Comparison of ENCODE assay signal across 8 cellular contexts in the genomic region with DNA sequence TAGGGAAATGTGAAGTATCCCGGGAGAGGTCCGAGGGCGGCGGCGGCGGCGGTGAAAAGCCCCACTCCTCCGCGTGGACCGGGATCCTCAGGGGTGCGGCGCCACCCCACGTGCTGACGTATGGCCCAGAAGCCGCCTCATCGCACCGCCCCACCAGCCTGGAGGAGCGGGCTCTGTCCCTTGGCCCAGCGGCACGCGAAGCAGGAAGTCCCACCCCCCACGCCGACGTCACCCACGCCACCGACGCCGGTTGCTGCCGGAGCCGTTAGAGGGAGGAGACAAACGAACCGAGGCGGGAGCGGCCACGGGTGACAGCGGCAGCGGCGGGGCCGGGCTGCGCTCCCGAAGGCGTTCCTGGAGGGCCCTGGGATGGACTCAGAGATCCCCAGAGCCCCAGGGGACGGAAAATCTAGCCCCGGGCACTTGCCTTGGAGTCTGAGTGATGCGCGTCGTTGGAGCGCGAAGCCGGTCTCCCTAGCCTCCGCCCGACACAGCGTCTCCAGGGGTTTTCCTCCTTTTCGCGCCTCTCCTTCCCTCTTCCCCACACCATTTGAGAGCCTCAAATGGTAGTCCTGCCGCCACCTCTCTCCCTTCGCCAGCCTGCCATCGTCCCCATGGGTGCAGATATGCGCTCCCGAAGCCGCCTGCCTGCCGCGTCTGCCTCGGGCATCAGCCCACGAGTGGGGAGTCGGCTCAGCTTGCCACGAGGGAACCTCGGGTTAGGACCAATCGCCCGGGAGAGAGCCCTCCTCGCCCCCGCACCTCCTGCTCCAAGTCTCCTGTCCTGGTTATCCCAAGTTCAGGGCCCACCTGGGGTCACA. TPM values are rescaled to one million over a fixed set of nuclear protein-coding genes. Genes with fewer than 3 reads are reported as not detected.
DNase-seq lines count a peak whose midpoint lies in the region; ATAC-seq and TF ChIP-seq lines count a peak whose summit lies in the region.

Gene CEP83, minus strand, starts transcription at position 95 of the 821 bp plus-strand sequence. CDS start 47,377 bp downstream, outside the sequence.

- peak within 1 kb of the TSS; percentile 97 for H3K4me3 Mint-ChIP-seq in dendritic cell treated with granulocyte-macrophage colony-stimulating factor and Interleukin-4, amounts not matched to agents 40 ng/mL and 50 ng/mL, for 4 days

- peaks cover 8% of the 10 kb centered on the region for H3K4me1 Mint-ChIP-seq in dendritic cell treated with granulocyte-macrophage colony-stimulating factor and Interleukin-4, amounts not matched to agents 40 ng/mL and 50 ng/mL, for 4 days (ENCODE audit: low read depth)

- peak within 1 kb of the TSS; percentile 88 for H3K27ac Mint-ChIP-seq in dendritic cell treated with granulocyte-macrophage colony-stimulating factor and Interleukin-4, amounts not matched to agents 40 ng/mL and 50 ng/mL, for 4 days

- no peak for TF ChIP-seq CTCF in left lung (IDR thresholded peaks at IDR 0.05)

- ATAC-seq in GM19328 (IDR thresholded peaks at IDR 0.05; ENCODE audit: unreplicated experiment) (peak; percentile 96), HG03520 (IDR thresholded peaks at IDR 0.05; ENCODE audit: unreplicated experiment) (peak; percentile 96), left lung (peak; percentile 99)

- peak within 1 kb of the TSS; percentile 87 for H3K9ac ChIP-seq in BLaER1

- H4K20me1 ChIP-seq in BLaER1, result no peaks in the 10 kb centered on the region

- H3K36me3 ChIP-seq in BLaER1 (peaks cover 5% of the 10 kb centered on the region), left lung (no peaks in the 10 kb centered on the region)

- H3K9me3 Mint-ChIP-seq in dendritic cell treated with granulocyte-macrophage colony-stimulating factor and Interleukin-4, amounts not matched to agents 40 ng/mL and 50 ng/mL, for 4 days, result no peaks in the 10 kb centered on the region

- peak within 1 kb of the TSS; percentile 78 for H3K4me2 ChIP-seq in BLaER1

- H3K9me3 ChIP-seq in BLaER1 (peaks cover 20% of the 10 kb centered on the region), left lung (no peaks in the 10 kb centered on the region)

- H3K27ac ChIP-seq in BLaER1, result peak within 1 kb of the TSS; percentile 87
- peak within 1 kb of the TSS; percentile 89 to 91 for H3K27ac ChIP-seq in left lung

- H3K36me3 Mint-ChIP-seq in dendritic cell treated with granulocyte-macrophage colony-stimulating factor and Interleukin-4, amounts not matched to agents 40 ng/mL and 50 ng/mL, for 4 days (ENCODE audit: low read depth), result peaks cover 7% of the 10 kb centered on the region

- H3K27me3 ChIP-seq in BLaER1 (no peaks in the 10 kb centered on the region), left lung (no peaks in the 10 kb centered on the region)

- peak; percentile 97 for DNase-seq in NCI-H69 (lab: John Stamatoyannopoulos, UW)
- peak; percentile 98 for DNase-seq in activated CD4-positive, alpha-beta T cell treated with anti-CD3 and anti-CD28 coated beads, Interleukin-2, amount 50 U/mL, for 1 hour
- peak; percentile 99 to 100 for DNase-seq in left lung
- DNase-seq in stimulated activated CD4-positive, alpha-beta T cell treated with anti-CD3 and anti-CD28 coated beads, Interleukin-2, amount 100 ng/mL, for 48 hours, result peak; percentile 92 to 93

- intact Hi-C loops in dendritic cell treated with granulocyte-macrophage colony-stimulating factor and Interleukin-4, amounts not matched to agents 40 ng/mL and 50 ng/mL, for 4 days (cut with micrococcal nuclease), result no loop called here
- intact Hi-C loops in left lung (cut with DNase I), result no loop called here

- peaks cover 24% of the 10 kb centered on the region for H3K4me1 ChIP-seq in BLaER1
- peaks cover 12 to 24% of the 10 kb centered on the region in 2 donors for H3K4me1 ChIP-seq in left lung

- peaks cover 2% of the 10 kb centered on the region for H3K27me3 Mint-ChIP-seq in dendritic cell treated with granulocyte-macrophage colony-stimulating factor and Interleukin-4, amounts not matched to agents 40 ng/mL and 50 ng/mL, for 4 days

- peak within 1 kb of the TSS; percentile 93 for H3K4me3 ChIP-seq in BLaER1
- H3K4me3 ChIP-seq in left lung, result peak within 1 kb of the TSS; percentile 74 to 80

RNA-seq across cellular contexts. Expression of gene CEP83, which starts in this region (rescaled TPM):
- total RNA-seq in left lung, result 10 to 100 TPM; 11.9 to 20.7 TPM

Comparison
In these comparisons a context has a peak if more than half of its experiments do, and no peak if none do; other contexts are left out.
1. Peak in every context shown above with its lines: DNase-seq, ATAC-seq, H3K4me3 ChIP-seq and H3K27ac ChIP-seq.